ENCODE assay signal across 11 cellular contexts in the genomic region with DNA sequence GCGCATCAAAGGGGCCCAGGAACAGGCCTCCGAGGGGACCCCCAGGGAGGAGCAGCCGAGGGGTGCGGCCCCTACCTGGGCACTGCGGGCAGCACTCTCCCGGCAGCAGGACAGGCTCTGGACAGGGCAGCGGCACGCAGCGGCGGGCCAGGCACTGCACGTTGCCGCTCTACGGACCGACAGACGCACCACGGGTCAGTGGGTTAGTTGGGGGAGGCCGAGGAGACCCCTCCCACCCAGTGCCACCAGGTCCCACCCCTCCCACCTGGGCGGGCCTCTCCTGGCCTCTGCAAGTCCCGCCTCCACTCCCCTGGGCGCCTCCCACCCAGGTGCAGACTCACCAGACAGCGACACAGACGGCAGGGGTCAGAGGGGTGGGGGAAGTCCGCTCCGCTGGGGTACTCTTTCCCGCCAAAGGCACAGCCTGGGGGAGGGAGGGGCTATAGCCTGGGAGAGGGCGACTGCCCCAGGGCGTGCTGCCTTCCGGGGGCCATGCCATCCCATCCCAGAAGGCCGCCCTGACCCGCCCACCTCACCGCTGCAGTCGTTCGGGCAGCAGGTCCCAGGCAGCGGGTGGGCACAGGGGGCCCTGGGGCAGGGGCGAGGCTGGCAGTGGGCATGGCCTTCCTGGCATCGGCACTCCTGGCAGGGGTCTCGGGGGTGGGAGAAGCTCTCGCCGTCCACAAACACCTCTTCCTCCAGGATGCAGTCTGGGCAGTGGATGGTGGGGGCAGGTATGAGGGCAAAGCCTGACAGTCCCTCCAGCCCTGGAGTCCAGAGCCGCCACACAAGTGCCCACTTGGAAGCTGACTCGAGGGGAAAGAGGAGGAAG. TPM values are rescaled to one million over a fixed set of nuclear protein-coding genes. Genes with fewer than 3 reads are reported as not detected.
DNase-seq lines count a peak whose midpoint lies in the region; ATAC-seq and TF ChIP-seq lines count a peak whose summit lies in the region.
"Had no signal": no experiment of that assay in that cellular context is flagged by ENCODE, and none has a peak within 500 bp of the region (broad histone marks: within the 10 kb centered on the region; RNA-seq: fewer than 3 reads in every experiment).

No MANE protein-coding gene starts in this region.

- H3K4me3 Mint-ChIP-seq in GM23338 (peak overlapping the region; percentile 47), HFFc6 (no peak overlapping the region)

- no peaks in the 10 kb centered on the region for H4K20me1 ChIP-seq in GM23338 (replicated peaks; ENCODE audit: insufficient read depth)
- no peaks in the 10 kb centered on the region for H4K20me1 ChIP-seq in PC-9 (ENCODE audit: insufficient read depth)

- no peak overlapping the region for H3K27ac Mint-ChIP-seq in GM23338
- H3K27ac Mint-ChIP-seq in HFFc6: no peak overlapping the region

- 0 out of 2 replicates have a peak, but pooled peaks cover 7% of the 10 kb centered on the region for H3F3A ChIP-seq in GM23338 (replicated peaks; ENCODE audit: low read depth)
- H3F3A ChIP-seq in PC-9 (ENCODE audit: insufficient read depth, low read depth): peaks cover 51% of the 10 kb centered on the region

- CTCF ChIA-PET in PC-9 (lab: Charles Lee): no interaction called here

- H3K14ac ChIP-seq in neuronal stem cell (ENCODE audit: low read length): peak overlapping the region; percentile 89

- H3K9me2 ChIP-seq in GM23338 (ENCODE audit: insufficient read depth) (no peaks in the 10 kb centered on the region), PC-9 (ENCODE audit: insufficient read depth) (no peaks in the 10 kb centered on the region)

- no peak overlapping the region for H3K4ac ChIP-seq in neuronal stem cell (ENCODE audit: low read length)

- H2BK15ac ChIP-seq in neuronal stem cell (ENCODE audit: low read length): peak overlapping the region; percentile 92

- no CpG with 5 or more reads among the region's 41 CpGs for WGBS in neuronal stem cell (ENCODE audit: extremely low coverage in 2 of 2, insufficient read length in 2 of 2, insufficient replicate concordance in 1 of 2), 2 donors

- peak overlapping the region; percentile 90 for H3K18ac ChIP-seq in neuronal stem cell (ENCODE audit: low read length)

- H3K9ac ChIP-seq in neuronal stem cell (ENCODE audit: low read depth, low read length, poor library complexity): peak overlapping the region; percentile 77

- H3K27me3 Mint-ChIP-seq in GM23338 (ENCODE audit: insufficient read depth, low read depth, poor library complexity) (peaks cover 9% of the 10 kb centered on the region), HFFc6 (ENCODE audit: insufficient read depth) (peaks cover 14% of the 10 kb centered on the region)

- H3K4me2 ChIP-seq in GM23338: peak overlapping the region; percentile 78
- peak overlapping the region; percentile 83 for H3K4me2 ChIP-seq in PC-9
- H3K4me2 ChIP-seq in neuronal stem cell (ENCODE audit: insufficient read depth, low read length, poor library complexity, severe bottlenecking): peak overlapping the region; percentile 62

- peaks cover 10% of the 10 kb centered on the region for H3K79me1 ChIP-seq in neuronal stem cell (ENCODE audit: low read depth, low read length)

- POLR2A ChIA-PET in PC-9 (lab: Charles Lee; ENCODE audit: unreplicated experiment): no interaction called here

- TSS peak; percentile 19 for BruUV-seq in PC-9 (replicated peaks; lab: Mats Ljungman, UMichigan)

- H3K36me3 ChIP-seq in GM23338 (ENCODE audit: insufficient read depth) (no peaks in the 10 kb centered on the region), PC-9 (ENCODE audit: low read depth) (no peaks in the 10 kb centered on the region), neuronal stem cell (replicated peaks in 1 of 2; ENCODE audit: control insufficient read depth in 2 of 2, insufficient read depth in 2 of 2, low read length in 2 of 2) (peaks cover 0 to 5% of the 10 kb centered on the region in 2 donors)
- H3K36me3 ChIP-seq: HAP-1 had no signal

- no peaks in the 10 kb centered on the region for H3K36me3 Mint-ChIP-seq in GM23338 (ENCODE audit: low read depth)
- H3K36me3 Mint-ChIP-seq in HFFc6 (ENCODE audit: low read depth): no peaks in the 10 kb centered on the region

- H3K79me2 ChIP-seq in GM23338 (replicated peaks; ENCODE audit: insufficient read depth) (no peaks in the 10 kb centered on the region), PC-9 (ENCODE audit: low read depth) (peaks cover 16% of the 10 kb centered on the region)

- H3K9me3 ChIP-seq in PC-9 (ENCODE audit: insufficient read depth, low read depth): no peaks in the 10 kb centered on the region
- peaks cover 0 to 7% of the 10 kb centered on the region in 2 donors for H3K9me3 ChIP-seq in neuronal stem cell (replicated peaks in 1 of 2; ENCODE audit: control insufficient read depth in 2 of 2, insufficient read depth in 1 of 2, low read depth in 1 of 2, low read length in 2 of 2)
- H3K9me3 ChIP-seq: HAP-1 had no signal

- TF ChIP-seq CTCF in GM23338 (conservative IDR thresholded peaks at IDR 0.05; ENCODE audit: low read depth in 2 of 2) (no peak; a peak in 1 of 4 replicates), PC-9 (conservative IDR thresholded peaks at IDR 0.05) (no peak), HFFc6 (IDR thresholded peaks at IDR 0.05) (no peak)

- H2AK5ac ChIP-seq in neuronal stem cell (ENCODE audit: low read depth, low read length): peak overlapping the region; percentile 95

- peaks cover 12% of the 10 kb centered on the region; the same call in 1 of the 2 replicates for H3K4me1 ChIP-seq in GM23338 (ENCODE audit: insufficient read depth)
- peaks cover 62% of the 10 kb centered on the region for H3K4me1 ChIP-seq in PC-9 (replicated peaks; ENCODE audit: insufficient read depth)
- peaks cover 0 to 1% of the 10 kb centered on the region in 2 donors for H3K4me1 ChIP-seq in neuronal stem cell (ENCODE audit: control insufficient read depth in 2 of 2, insufficient read depth in 1 of 2, low read depth in 1 of 2, low read length in 2 of 2)
- H3K4me1 ChIP-seq: HAP-1 had no signal

- H3K27me3 ChIP-seq in GM23338 (ENCODE audit: insufficient read depth): peaks cover 10% of the 10 kb centered on the region; the same call in 1 of the 2 replicates
- H3K27me3 ChIP-seq in PC-9 (ENCODE audit: insufficient read depth, low read depth): no peaks in the 10 kb centered on the region
- H3K27me3 ChIP-seq in neuronal stem cell (ENCODE audit: control insufficient read depth in 3 of 3, insufficient read depth in 3 of 3, low read depth in 1 of 3, low read length in 3 of 3): peaks cover 7 to 73% (median 27%) of the 10 kb centered on the region in 3 experiments

- no peak overlapping the region for H2BK5ac ChIP-seq in neuronal stem cell (ENCODE audit: low read length)

- peak overlapping the region; percentile 60 for H3K4me3 ChIP-seq in GM23338
- peak overlapping the region; percentile 95 for H3K4me3 ChIP-seq in PC-9
- peak overlapping the region in 1 of 2 donors; percentile 74 for H3K4me3 ChIP-seq in neuronal stem cell (ENCODE audit: low read length in 2 of 2)
- H3K4me3 ChIP-seq: HAP-1 had no signal

- peak; percentile 52 for ATAC-seq in GM23338
- ATAC-seq in esophagus mucosa: peak; percentile 50
- no peak for ATAC-seq in HG03280 (IDR thresholded peaks at IDR 0.05; ENCODE audit: unreplicated experiment)
- no peak for ATAC-seq in GM18867 (IDR thresholded peaks at IDR 0.05; ENCODE audit: unreplicated experiment)

- peak overlapping the region; percentile 98 for H3K23ac ChIP-seq in neuronal stem cell (ENCODE audit: low read depth, low read length, poor library complexity)

- H2AFZ ChIP-seq in GM23338: peak overlapping the region; percentile 56
- peak overlapping the region; percentile 14; the same call in 1 of the 2 replicates for H2AFZ ChIP-seq in PC-9
- H2AFZ ChIP-seq in neuronal stem cell (ENCODE audit: low read length): peak overlapping the region; percentile 72

- peak overlapping the region; percentile 6 for H4K8ac ChIP-seq in neuronal stem cell (ENCODE audit: low read depth, low read length)

- intact Hi-C loops in PC-9 (cut with micrococcal nuclease; ENCODE audit: unreplicated experiment): loop anchor here (5.0 kb wide), 3 partner anchors 59 to 321 kb away; a partner anchor contains a TSS

- H3K9me3 Mint-ChIP-seq in GM23338 (no peaks in the 10 kb centered on the region), HFFc6 (no peaks in the 10 kb centered on the region)

- H3K4me1 Mint-ChIP-seq in GM23338 (no peaks in the 10 kb centered on the region; the same call in 2 of the 3 replicates), HFFc6 (ENCODE audit: low read depth) (no peaks in the 10 kb centered on the region)

- DNase-seq in GM23338 (ENCODE audit: low spot score) (peak; percentile 71), PC-9 (peak; percentile 68 to 88), neuronal stem cell (ENCODE audit: low spot score) (no peak), HFFc6 (no peak), NK-92 (lab: John Stamatoyannopoulos, UW; ENCODE audit: unreplicated experiment) (no peak)
- DNase-seq: KBM-7, T-helper 2 cell had no signal

- H2BK12ac ChIP-seq in neuronal stem cell (ENCODE audit: low read length): peak overlapping the region; percentile 93

- H4K91ac ChIP-seq in neuronal stem cell (ENCODE audit: low read depth, low read length, poor library complexity): no peak overlapping the region

- H2BK120ac ChIP-seq in neuronal stem cell (ENCODE audit: low read depth, low read length): peak overlapping the region; percentile 31

- no peak overlapping the region for H3K27ac ChIP-seq in GM23338 (ENCODE audit: low read depth)
- H3K27ac ChIP-seq in PC-9: peak overlapping the region; percentile 81
- H3K27ac ChIP-seq in neuronal stem cell (replicated peaks; ENCODE audit: low read length): no peak overlapping the region

RNA-seq across cellular contexts. Expression of a gene that starts 19.2 kb away (rescaled TPM):
- 0.76 and 1.3 TPM in 2 replicates for total RNA-seq in GM23338 (2014; rRNA removed; shearing (Covaris generic))
- polyA plus RNA-seq in GM23338 (2016; fragmentation: Nextera tagmentation; extraction: Ambion mirVana): 0.99 and 1.1 TPM in 2 replicates
- total RNA-seq in PC-9 (2021) (9.9 and 15.4 TPM in 2 replicates), esophagus mucosa (1.8 TPM)
- polyA plus RNA-seq in neuronal stem cell (2013, experiment 1 of 2): 1.0 TPM
- polyA plus RNA-seq in neuronal stem cell (2013, experiment 2 of 2): 1.1 TPM
- total RNA-seq in HFFc6 (2021; fragmentation: NEBNext Ultra II Directional; extraction: Animal tissue kit (Norgen Biotek cat#: 25700)): under 1 TPM in 2 of 6 experiments, not detected in 4; 0.05 to 0.07 TPM

RNA-seq across cellular contexts. Expression of a gene that starts 28.7 kb away (rescaled TPM):
- 60.2 and 66.5 TPM in 2 replicates for total RNA-seq in GM23338 (2014; rRNA removed; shearing (Covaris generic))
- polyA plus RNA-seq in GM23338 (2016; fragmentation: Nextera tagmentation; extraction: Ambion mirVana): 271 and 294 TPM in 2 replicates
- total RNA-seq in PC-9 (2021) (114 and 169 TPM in 2 replicates), esophagus mucosa (193 TPM)
- 216 TPM for polyA plus RNA-seq in neuronal stem cell (2013, experiment 1 of 2)
- 208 TPM for polyA plus RNA-seq in neuronal stem cell (2013, experiment 2 of 2)
- total RNA-seq in HFFc6 (2021; fragmentation: NEBNext Ultra II Directional; extraction: Animal tissue kit (Norgen Biotek cat#: 25700)): 100 to 1,000 TPM; 179 to 212 (median 193) TPM

RNA-seq across cellular contexts. Expression of a gene that starts 46.4 kb away (rescaled TPM):
- 1.1 and 3.7 TPM in 2 replicates for total RNA-seq in GM23338 (2014; rRNA removed; shearing (Covaris generic))
- 0.37 and 1.9 TPM in 2 replicates for polyA plus RNA-seq in GM23338 (2016; fragmentation: Nextera tagmentation; extraction: Ambion mirVana)
- total RNA-seq in PC-9 (2021): 3.4 and 5.8 TPM in 2 replicates
- total RNA-seq in esophagus mucosa: 15.7 TPM
- polyA plus RNA-seq in neuronal stem cell (2013, experiment 1 of 2): 0.64 TPM
- 0.71 TPM for polyA plus RNA-seq in neuronal stem cell (2013, experiment 2 of 2)
- under 1 TPM in 1 of 6 experiments, not detected in 5; 0.09 TPM for total RNA-seq in HFFc6 (2021; fragmentation: NEBNext Ultra II Directional; extraction: Animal tissue kit (Norgen Biotek cat#: 25700))

Comparison
In these comparisons a context has a peak if more than half of its experiments do, and no peak if none do; other contexts are left out.
1. ATAC-seq: peak in GM23338 (single experiment) and esophagus mucosa (single experiment); none in HG03280 (single experiment) and GM18867 (single experiment).
2. DNase-seq: peak in GM23338 (single experiment) and PC-9 (2 of 2); none in neuronal stem cell (single experiment), HFFc6 (single experiment) and NK-92 (single experiment).
3. H2AFZ ChIP-seq: peak in every context shown above with its lines; median percentile 72 in neuronal stem cell; 56 in GM23338; 14 in PC-9.
4. Peak in every context shown above with its lines, with median percentiles within 50 percentile points of each other: H3K4me2 ChIP-seq.